8 cellular contexts compared by ENCODE assay signal in genomic region chr2:74080346-74080745, GRCh38.
DNase-seq lines count a peak whose midpoint lies in the region; ATAC-seq and TF ChIP-seq lines count a peak whose summit lies in the region.

No MANE protein-coding gene starts in this region.

- intact Hi-C loops in thyroid gland (cut with DNase I) = no loop called here

- WGBS in thyroid gland, 2 donors = 73 to 83% methylated on average over 9 to 10 of the region's 10 CpGs

- POLR2A ChIA-PET in BJ (lab: Charles Lee) = no interaction called here

- H3K27ac ChIP-seq in thyroid gland = no peak overlapping the region

- no peaks in the 10 kb centered on the region for H3K9me3 ChIP-seq in thyroid gland

- TF ChIP-seq POLR2A in thyroid gland (IDR thresholded peaks at IDR 0.05) = no peak

- TF ChIP-seq CTCF in BJ (IDR thresholded peaks at IDR 0.05; ENCODE audit: insufficient read depth, low read depth, low read length) (0 out of 2 replicates have a peak, but pooled peaks have one; percentile 10), fibroblast of mammary gland (conservative IDR thresholded peaks at IDR 0.05; ENCODE audit: control insufficient read depth, insufficient read depth, low read depth, low read length) (peak; percentile 20), thyroid gland (IDR thresholded peaks at IDR 0.05) (no peak)

- H3K4me1 ChIP-seq in thyroid gland = peaks cover 8 to 9% of the 10 kb centered on the region in 2 donors

- DNase-seq in BJ (ENCODE audit: low read depth) (no peak), fibroblast of mammary gland (ENCODE audit: low read depth) (peak; percentile 11), NCI-H1105 (lab: John Stamatoyannopoulos, UW) (no peak), KBM-7 (no peak), thyroid gland (no peak), HUDEP-2 (lab: John Stamatoyannopoulos, UW; ENCODE audit: unreplicated experiment in 76 of 76) (no peak)

- H3K27me3 ChIP-seq in BJ (ENCODE audit: control insufficient read depth, insufficient read depth, low read length) (no peaks in the 10 kb centered on the region), thyroid gland (no peaks in the 10 kb centered on the region)

- CTCF ChIA-PET in BJ (lab: Yijun Ruan, JAX) = interaction anchor here (1.2 to 2.3 kb wide), 2 partner anchors 98 to 256 kb away, joined by 3 to 9 read pairs; no protein-coding TSS in a partner anchor

- H3K36me3 ChIP-seq in BJ (ENCODE audit: control insufficient read depth, insufficient read depth, low read length) (peaks cover 14% of the 10 kb centered on the region), thyroid gland (peaks cover 0 to 6% of the 10 kb centered on the region in 2 donors)

- ATAC-seq in GM19452 (IDR thresholded peaks at IDR 0.05; ENCODE audit: unreplicated experiment) (peak; percentile 11), HG03439 (IDR thresholded peaks at IDR 0.05; ENCODE audit: unreplicated experiment) (peak; percentile 11)

- H3K4me3 ChIP-seq in BJ (ENCODE audit: low read depth, low read length) = no peak overlapping the region
- no peak overlapping the region for H3K4me3 ChIP-seq in fibroblast of mammary gland (ENCODE audit: control insufficient read depth, low read depth, low read length)
- H3K4me3 ChIP-seq in thyroid gland (replicated peaks in 1 of 3) = no peak overlapping the region

- in situ Hi-C loops in KBM-7 (cut with MboI; ENCODE audit: low pct_unique_long_range_greater_than_20kb, low sequenced_read_pairs) = no loop called here

Comparison
In these comparisons a context has a peak if more than half of its experiments do, and no peak if none do; other contexts are left out.
1. CTCF ChIP-seq: peak in BJ (single experiment) and fibroblast of mammary gland (single experiment); none in thyroid gland (0 of 6).